ENCODE assay signal across 8 cellular contexts in genomic region chr11:11157201-11157600, GRCh38.
A peak's percentile ranks its signal among the peaks of the same experiment; 100 is the strongest.
DNase-seq lines count a peak whose midpoint lies in the region; ATAC-seq and FAIRE-seq lines count a peak whose summit lies in the region.

No MANE protein-coding gene starts in this region.

- DNase-seq in NCI-H1417 (lab: John Stamatoyannopoulos, UW), result peak; percentile 5 to 29 (median 13)
- no peak for DNase-seq in NCI-H1417 treated with DMSO at 0.1 percent for 48 hours (lab: John Stamatoyannopoulos, UW)
- peak; percentile 7 for DNase-seq in NCI-H1694 (lab: John Stamatoyannopoulos, UW)
- DNase-seq in activated T-helper 1 cell treated with Interleukin-2 at 50 U/mL for 16 hours (ENCODE audit: low read depth), result peak; percentile 34
- DNase-seq in hepatic stellate cell (ENCODE audit: low spot score), result peak; percentile 19
- DNase-seq in stromal cell of bone marrow (ENCODE audit: low read depth), result peak; percentile 8
- DNase-seq in frontal cortex (ENCODE audit: low spot score in 2 of 2), result no peak

- no peak for FAIRE-seq in frontal cortex (lab: Jason Lieb, UNC)

- ATAC-seq in HG03196 (IDR thresholded peaks at IDR 0.05; ENCODE audit: unreplicated experiment), result no peak

Comparison
In these comparisons a context has a peak if more than half of its experiments do, and no peak if none do; other contexts are left out.
1. DNase-seq: peak in NCI-H1417 (3 of 3), NCI-H1694 (single experiment), activated T-helper 1 cell treated with Interleukin-2 at 50 U/mL for 16 hours (single experiment), hepatic stellate cell (single experiment) and stromal cell of bone marrow (single experiment); none in NCI-H1417 treated with DMSO at 0.1 percent for 48 hours (single experiment) and frontal cortex (0 of 2).